Comparison of ENCODE assay signal across 8 cellular contexts in the genomic region with DNA sequence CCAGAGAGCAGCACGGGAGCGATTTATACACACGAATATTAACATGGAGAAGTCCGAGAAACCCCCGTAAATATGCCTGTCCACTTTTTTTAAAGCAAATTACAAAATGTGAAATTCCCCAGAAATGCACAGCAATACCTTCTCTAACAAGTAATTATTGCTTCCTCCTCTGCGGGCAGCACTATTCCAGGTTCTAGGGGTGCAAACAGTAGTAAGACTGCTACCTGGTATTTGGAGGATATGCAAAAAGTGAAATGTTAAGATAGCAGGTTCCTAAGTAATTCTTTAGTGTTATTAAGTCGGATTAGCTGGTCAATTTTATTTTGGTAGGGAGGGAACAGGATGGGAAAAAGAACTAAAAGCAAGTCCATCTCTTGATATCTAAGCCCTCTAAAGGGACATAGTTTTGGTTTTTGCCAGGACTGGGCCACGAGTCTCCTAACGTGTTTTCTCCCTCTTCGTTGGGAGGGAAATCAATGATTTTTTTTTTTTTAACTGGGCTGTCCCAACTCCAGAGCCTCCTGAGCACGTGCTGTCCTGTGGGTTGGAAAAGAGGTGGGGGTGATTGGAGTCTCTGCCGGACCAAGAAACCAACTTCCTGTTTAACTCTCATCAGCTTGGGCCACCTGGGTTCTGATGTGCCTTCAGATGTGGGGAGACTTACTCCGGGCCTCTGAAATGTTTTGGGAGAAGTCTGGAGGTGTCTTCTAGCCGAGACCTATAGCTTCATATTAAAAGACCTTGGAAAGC. TPM values are rescaled to one million over a fixed set of nuclear protein-coding genes. Genes with fewer than 3 reads are reported as not detected.
A peak's percentile ranks its signal among the peaks of the same experiment; 100 is the strongest.
DNase-seq lines count a peak whose midpoint lies in the region; ATAC-seq and TF ChIP-seq lines count a peak whose summit lies in the region.

No MANE protein-coding gene starts in this region.

- H3K27me3 Mint-ChIP-seq in activated T-cell treated with anti-CD3 and anti-CD28 coated beads, Interleukin-2, amount 50 U/mL, for 72 hours (ENCODE audit: low read depth) = no peaks in the 10 kb centered on the region

- ATAC-seq in right cardiac atrium (no peak), left cardiac atrium (no peak), right lobe of liver (peak; percentile 41 to 70 (median 56)), upper lobe of right lung (peak; percentile 1)
- ATAC-seq in activated T-cell treated with anti-CD3 and anti-CD28 coated beads, Interleukin-2, amount 50 U/mL, for 72 hours (replicated peaks in 1 of 2) = no peak

- H3K36me3 ChIP-seq in right lobe of liver = peaks cover 6 to 21% (median 13%) of the 10 kb centered on the region in 4 donors
- peaks cover 12% of the 10 kb centered on the region for H3K36me3 ChIP-seq in upper lobe of right lung

- H3K4me1 Mint-ChIP-seq in activated T-cell treated with anti-CD3 and anti-CD28 coated beads, Interleukin-2, amount 50 U/mL, for 72 hours (ENCODE audit: low read depth) = peaks cover 45% of the 10 kb centered on the region

- H3K4me1 ChIP-seq in right cardiac atrium (ENCODE audit: control insufficient read depth, insufficient read depth, low read length) (no peaks in the 10 kb centered on the region), right lobe of liver (peaks cover 0 to 32% (median 6%) of the 10 kb centered on the region in 4 donors), upper lobe of right lung (peaks cover 29% of the 10 kb centered on the region)

- H3K4me3 Mint-ChIP-seq in activated T-cell treated with anti-CD3 and anti-CD28 coated beads, Interleukin-2, amount 50 U/mL, for 72 hours = peak overlapping the region; percentile 87 to 93

- WGBS in right cardiac atrium = 53% methylated on average over 14 of the region's 14 CpGs
- 15% methylated on average over 14 of the region's 14 CpGs for WGBS in right lobe of liver (ENCODE audit: insufficient coverage, low coverage, low lambda C conversion rate, missing lambda C conversion rate)

- peak; percentile 70 for TF ChIP-seq POLR2A in right lobe of liver (IDR thresholded peaks at IDR 0.05)

- DNase-seq in right cardiac atrium (no peak), left cardiac atrium (no peak), right lobe of liver (peak; percentile 64 to 88 (median 83)), upper lobe of right lung (no peak), NCI-H1105 treated with DMSO at 0.1 percent for 48 hours (lab: John Stamatoyannopoulos, UW) (no peak), globus pallidus (ENCODE audit: low spot score) (no peak)
- no peak for DNase-seq in activated T-cell treated with anti-CD3 and anti-CD28 coated beads, Interleukin-2, amount 50 U/mL, for 72 hours
- no peak for DNase-seq in stimulated activated CD8-positive, alpha-beta memory T cell treated with anti-CD3 and anti-CD28 coated beads, Interleukin-4, amount 100 ng/mL, for 48 hours

- peaks cover 12 to 17% of the 10 kb centered on the region in 2 donors for H3K36me3 Mint-ChIP-seq in activated T-cell treated with anti-CD3 and anti-CD28 coated beads, Interleukin-2, amount 50 U/mL, for 72 hours (ENCODE audit: insufficient read depth in 2 of 2)

- intact Hi-C loops in right cardiac atrium (cut with DNase I) = no loop called here
- intact Hi-C loops in left cardiac atrium (cut with DNase I) = loop anchor here in 1 of 2 donors (5.0 kb wide), 1 partner anchor 60 kb away; a partner anchor contains a TSS
- intact Hi-C loops in right lobe of liver (cut with DNase I) = no loop called here
- intact Hi-C loops in upper lobe of right lung (cut with DNase I) = no loop called here

- H3K4me3 ChIP-seq in right cardiac atrium (ENCODE audit: low read length) = peak overlapping the region; percentile 21
- H3K4me3 ChIP-seq in right lobe of liver = peak overlapping the region; percentile 91 to 98 (median 95)
- H3K4me3 ChIP-seq in upper lobe of right lung = peak overlapping the region; percentile 90

- H3K9me3 Mint-ChIP-seq in activated T-cell treated with anti-CD3 and anti-CD28 coated beads, Interleukin-2, amount 50 U/mL, for 72 hours = no peaks in the 10 kb centered on the region

- peak overlapping the region; percentile 90 for H3K27ac Mint-ChIP-seq in activated T-cell treated with anti-CD3 and anti-CD28 coated beads, Interleukin-2, amount 50 U/mL, for 72 hours

- no peaks in the 10 kb centered on the region for H3K9me3 ChIP-seq in right cardiac atrium (ENCODE audit: control insufficient read depth, low read length)
- H3K9me3 ChIP-seq in right lobe of liver = no peaks in the 10 kb centered on the region
- no peaks in the 10 kb centered on the region for H3K9me3 ChIP-seq in upper lobe of right lung

- H3K27me3 ChIP-seq in right cardiac atrium (ENCODE audit: control insufficient read depth, insufficient read depth) (no peaks in the 10 kb centered on the region), right lobe of liver (no peaks in the 10 kb centered on the region), upper lobe of right lung (no peaks in the 10 kb centered on the region)

- TF ChIP-seq CTCF in right lobe of liver (IDR thresholded peaks at IDR 0.05) (no peak), upper lobe of right lung (IDR thresholded peaks at IDR 0.05) (no peak)

- H3K27ac ChIP-seq in right cardiac atrium (ENCODE audit: low read length) (no peak overlapping the region), right lobe of liver (peak overlapping the region; percentile 99 to 100 (median 99)), upper lobe of right lung (peak overlapping the region; percentile 100)

RNA-seq across cellular contexts. Expression of a gene that starts 1.7 kb away (rescaled TPM):
- total RNA-seq in right cardiac atrium = 100 to 1,000 TPM in 1 of 4 donors, 10 to 100 TPM in 3; 53.0 to 140 (median 84.0) TPM
- 53.1 TPM for polyA plus RNA-seq in right cardiac atrium
- 100 to 1,000 TPM in 1 of 2 donors, 10 to 100 TPM in 1; 74.8 to 144 TPM for total RNA-seq in left cardiac atrium
- total RNA-seq in activated T-cell treated with anti-CD3 and anti-CD28 coated beads, Interleukin-2, amount 50 U/mL, for 72 hours = 100 to 1,000 TPM; 205 to 209 TPM
- total RNA-seq in right lobe of liver = 100 to 1,000 TPM; 298 to 624 (median 414) TPM
- 255 TPM for total RNA-seq in upper lobe of right lung

RNA-seq across cellular contexts. Expression of a gene that starts 29.5 kb away (rescaled TPM):
- total RNA-seq in right cardiac atrium (10 to 100 TPM; 13.1 to 14.0 (median 13.4) TPM), left cardiac atrium (10 to 100 TPM; 12.9 to 13.6 TPM), right lobe of liver (10 to 100 TPM; 15.3 to 24.4 (median 18.0) TPM), upper lobe of right lung (19.7 TPM)
- polyA plus RNA-seq in right cardiac atrium = 6.6 TPM
- 10 to 100 TPM; 24.0 to 26.9 TPM for total RNA-seq in activated T-cell treated with anti-CD3 and anti-CD28 coated beads, Interleukin-2, amount 50 U/mL, for 72 hours

Comparison
In these comparisons a context has a peak if more than half of its experiments do, and no peak if none do; other contexts are left out.
1. ATAC-seq: peak in right lobe of liver (4 of 4) and upper lobe of right lung (single experiment); none in right cardiac atrium (0 of 2), left cardiac atrium (0 of 2) and activated T-cell treated with anti-CD3 and anti-CD28 coated beads, Interleukin-2, amount 50 U/mL, for 72 hours (0 of 2).
2. DNase-seq: peak in right lobe of liver (3 of 3); none in right cardiac atrium (0 of 3), left cardiac atrium (single experiment), activated T-cell treated with anti-CD3 and anti-CD28 coated beads, Interleukin-2, amount 50 U/mL, for 72 hours (0 of 2), upper lobe of right lung (single experiment), NCI-H1105 treated with DMSO at 0.1 percent for 48 hours (single experiment), globus pallidus (single experiment) and stimulated activated CD8-positive, alpha-beta memory T cell treated with anti-CD3 and anti-CD28 coated beads, Interleukin-4, amount 100 ng/mL, for 48 hours (single experiment).
3. H3K4me3 ChIP-seq: peak in every context shown above with its lines; median percentile 95 in right lobe of liver; 90 in upper lobe of right lung; 21 in right cardiac atrium.